Comparison of ENCODE assay signal across 10 cellular contexts in genomic region chr19:38278751-38279150, GRCh38. TPM values are rescaled to one million over a fixed set of nuclear protein-coding genes. Genes with fewer than 3 reads are reported as not detected.
DNase-seq lines count a peak whose midpoint lies in the region; ATAC-seq and TF ChIP-seq lines count a peak whose summit lies in the region.
"Had no signal": no experiment of that assay in that cellular context is flagged by ENCODE, and none has a peak within 500 bp of the region (broad histone marks: within the 10 kb centered on the region; RNA-seq: fewer than 3 reads in every experiment).

No MANE protein-coding gene starts in this region.

- no peaks in the 10 kb centered on the region for H3K36me3 ChIP-seq in heart right ventricle
- no peaks in the 10 kb centered on the region for H3K36me3 ChIP-seq in prostate gland
- H3K36me3 ChIP-seq in upper lobe of right lung: no peaks in the 10 kb centered on the region

- H3K4me3 ChIP-seq in heart right ventricle (peak overlapping the region in 1 of 10 donors; percentile 16), prostate gland (no peak overlapping the region), upper lobe of right lung (no peak overlapping the region)

- H3K27me3 ChIP-seq in heart right ventricle (no peaks in the 10 kb centered on the region), prostate gland (replicated peaks; ENCODE audit: insufficient read depth) (no peaks in the 10 kb centered on the region), upper lobe of right lung (no peaks in the 10 kb centered on the region)

- no peak for TF ChIP-seq CTCF in heart right ventricle (IDR thresholded peaks at IDR 0.05)
- TF ChIP-seq CTCF in prostate gland (IDR thresholded peaks at IDR 0.05): no peak
- no peak for TF ChIP-seq CTCF in upper lobe of right lung (IDR thresholded peaks at IDR 0.05)

- no peaks in the 10 kb centered on the region for H3K9me3 ChIP-seq in heart right ventricle
- no peaks in the 10 kb centered on the region for H3K9me3 ChIP-seq in prostate gland
- no peaks in the 10 kb centered on the region for H3K9me3 ChIP-seq in upper lobe of right lung

- DNase-seq in heart right ventricle (no peak), left ventricle myocardium superior (no peak), globus pallidus (ENCODE audit: low spot score) (peak; percentile 27), prostate gland (ENCODE audit: low spot score) (no peak), upper lobe of right lung (no peak), GDM1 (lab: John Stamatoyannopoulos, UW) (no peak), NCI-H774 (lab: John Stamatoyannopoulos, UW) (no peak)
- DNase-seq: NCI-H1092, T-helper 9 cell had no signal

- 31 to 34% methylated on average over 2 of the region's 2 CpGs for WGBS in heart right ventricle, 2 donors
- 67% methylated on average over 2 of the region's 2 CpGs for WGBS in prostate gland

- no peak for ATAC-seq in heart right ventricle
- no peak for ATAC-seq in left ventricle myocardium superior
- no peak for ATAC-seq in upper lobe of right lung
- ATAC-seq in HG03439 (IDR thresholded peaks at IDR 0.05; ENCODE audit: unreplicated experiment): no peak

- H3K4me1 ChIP-seq in heart right ventricle (peaks cover 12 to 87% (median 59%) of the 10 kb centered on the region in 9 donors), prostate gland (replicated peaks) (peaks cover 30% of the 10 kb centered on the region), upper lobe of right lung (peaks cover 76% of the 10 kb centered on the region)

- H3K27ac ChIP-seq in heart right ventricle (peak overlapping the region; percentile 64 to 92 (median 84)), prostate gland (peak overlapping the region; percentile 65 to 73), upper lobe of right lung (peak overlapping the region; percentile 72)

- intact Hi-C loops in heart right ventricle (cut with DNase I): loop anchor here in 4 of 10 donors (1.0 to 5.0 kb wide), 3 partner anchors 37 to 44 kb away; partner anchors contain the start of genes YIF1B (in 3 of the 4) and KCNK6 (in 2 of the 4)
- intact Hi-C loops in left ventricle myocardium superior (cut with micrococcal nuclease): no loop called here
- intact Hi-C loops in prostate gland (cut with DNase I): no loop called here
- intact Hi-C loops in upper lobe of right lung (cut with DNase I): no loop called here

- no peak for TF ChIP-seq POLR2A in prostate gland (IDR thresholded peaks at IDR 0.05)

RNA-seq across cellular contexts. Expression of gene SPINT2, which starts 14.4 kb away (rescaled TPM):
- 10 to 100 TPM in 7 of 10 donors, 1 to 10 TPM in 3; 4.5 to 29.2 (median 12.7) TPM for total RNA-seq in heart right ventricle
- polyA plus RNA-seq in heart right ventricle: 10 to 100 TPM in 1 of 2 donors, 1 to 10 TPM in 1; 3.4 to 12.7 TPM
- 9.9 TPM for total RNA-seq in left ventricle myocardium superior
- 100 to 1,000 TPM; 349 to 932 TPM for total RNA-seq in prostate gland
- 231 TPM for total RNA-seq in upper lobe of right lung

RNA-seq across cellular contexts. Expression of gene PPP1R14A, which starts 22.6 kb away (rescaled TPM):
- total RNA-seq in heart right ventricle (10 to 100 TPM; 11.2 to 82.6 (median 20.7) TPM), left ventricle myocardium superior (27.6 TPM), prostate gland (100 to 1,000 TPM in 1 of 2 donors, 10 to 100 TPM in 1; 44.1 to 151 TPM), upper lobe of right lung (113 TPM)
- 100 to 1,000 TPM in 1 of 2 donors, 10 to 100 TPM in 1; 45.4 to 184 TPM for polyA plus RNA-seq in heart right ventricle

RNA-seq across cellular contexts. Expression of gene C19orf33, which starts 25.3 kb away (rescaled TPM):
- 10 to 100 TPM in 1 of 10 donors, 1 to 10 TPM in 7, not detected in 2; 2.2 to 37.9 (median 3.7) TPM for total RNA-seq in heart right ventricle
- polyA plus RNA-seq in heart right ventricle: 100 to 1,000 TPM in 1 of 2 donors, 10 to 100 TPM in 1; 24.9 to 133 TPM
- total RNA-seq in left ventricle myocardium superior: 1.5 TPM
- total RNA-seq in prostate gland: 10 to 100 TPM in 1 of 2 donors, 1 to 10 TPM in 1; 9.7 to 15.5 TPM
- 63.0 TPM for total RNA-seq in upper lobe of right lung

RNA-seq across cellular contexts. Expression of gene YIF1B, which starts 37.0 kb away (rescaled TPM):
- total RNA-seq in heart right ventricle: 10 to 100 TPM; 24.3 to 42.9 (median 30.2) TPM
- polyA plus RNA-seq in heart right ventricle: 100 to 1,000 TPM in 1 of 2 donors, 10 to 100 TPM in 1; 47.2 to 115 TPM
- total RNA-seq in left ventricle myocardium superior: 33.8 TPM
- 10 to 100 TPM; 34.7 to 71.9 TPM for total RNA-seq in prostate gland
- total RNA-seq in upper lobe of right lung: 37.3 TPM

RNA-seq across cellular contexts. Expression of gene KCNK6, which starts 40.9 kb away (rescaled TPM):
- total RNA-seq in heart right ventricle (10 to 100 TPM in 6 of 10 donors, 1 to 10 TPM in 4; 4.5 to 31.6 (median 13.7) TPM), left ventricle myocardium superior (5.5 TPM), prostate gland (1 to 10 TPM; 5.9 to 7.3 TPM), upper lobe of right lung (13.1 TPM)
- polyA plus RNA-seq in heart right ventricle: 1 to 10 TPM; 5.1 to 8.0 TPM
